In the genomic region with DNA sequence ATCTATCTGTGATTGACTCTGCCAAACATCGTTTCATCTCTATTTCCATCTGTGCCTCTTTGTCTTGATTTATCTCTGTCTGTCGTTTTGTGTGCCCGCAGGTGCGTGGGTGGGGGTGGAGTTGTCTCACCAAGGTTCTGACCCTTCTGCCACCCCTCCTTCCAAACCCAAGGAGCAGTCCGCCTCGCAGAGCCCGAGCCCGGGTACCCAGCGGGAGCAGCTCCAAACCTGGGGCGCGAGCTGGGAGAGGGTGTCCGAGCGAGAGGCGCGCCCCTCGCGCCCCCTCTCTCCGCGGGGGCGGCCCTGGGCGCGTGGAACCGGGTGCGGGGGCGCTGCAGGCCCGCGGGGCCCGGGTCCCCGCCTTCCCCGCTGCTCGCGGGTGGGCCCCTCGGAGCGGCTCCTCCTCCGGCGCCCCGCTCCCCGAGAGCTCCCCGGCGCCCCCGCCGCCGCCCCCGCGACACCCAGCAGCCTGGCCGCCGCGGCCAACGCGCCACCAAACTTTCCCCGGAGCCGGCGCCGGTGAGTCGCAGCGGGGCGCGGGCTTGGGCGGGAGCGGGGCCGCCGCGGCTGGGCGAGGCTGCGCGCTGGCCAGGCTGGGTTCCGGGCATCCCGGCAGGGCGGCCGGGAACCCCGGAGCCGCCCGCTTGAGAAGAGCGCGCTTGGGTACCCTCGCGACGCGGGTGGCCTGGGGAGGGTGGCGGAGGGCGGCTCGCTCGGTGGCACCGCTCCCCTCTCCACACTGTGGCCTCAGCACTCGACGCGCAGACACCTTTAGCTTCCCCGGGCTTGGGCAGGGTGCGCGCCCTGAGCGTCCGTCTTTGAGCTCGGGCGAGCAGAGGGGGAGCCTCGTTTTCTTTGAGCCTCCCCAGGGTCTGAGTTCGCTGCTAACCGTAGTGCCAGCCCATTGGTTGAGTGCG, we compare ENCODE assay signal across 1 cellular context.
A peak's percentile ranks its signal among the peaks of the same experiment; 100 is the strongest.
TF ChIP-seq lines count a peak whose summit lies in the region.

A gene with protein sequence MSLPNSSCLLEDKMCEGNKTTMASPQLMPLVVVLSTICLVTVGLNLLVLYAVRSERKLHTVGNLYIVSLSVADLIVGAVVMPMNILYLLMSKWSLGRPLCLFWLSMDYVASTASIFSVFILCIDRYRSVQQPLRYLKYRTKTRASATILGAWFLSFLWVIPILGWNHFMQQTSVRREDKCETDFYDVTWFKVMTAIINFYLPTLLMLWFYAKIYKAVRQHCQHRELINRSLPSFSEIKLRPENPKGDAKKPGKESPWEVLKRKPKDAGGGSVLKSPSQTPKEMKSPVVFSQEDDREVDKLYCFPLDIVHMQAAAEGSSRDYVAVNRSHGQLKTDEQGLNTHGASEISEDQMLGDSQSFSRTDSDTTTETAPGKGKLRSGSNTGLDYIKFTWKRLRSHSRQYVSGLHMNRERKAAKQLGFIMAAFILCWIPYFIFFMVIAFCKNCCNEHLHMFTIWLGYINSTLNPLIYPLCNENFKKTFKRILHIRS (plus strand): TSS at position 458 of the 917 bp plus-strand sequence. CDS start 104,545 bp downstream, outside the sequence.

TF ChIP-seq in HEK293, 187 proteins besides CTCF, POLR2A, EP300 and RAD21 (continued from another document):
- TF ChIP-seq, protein P1, sequence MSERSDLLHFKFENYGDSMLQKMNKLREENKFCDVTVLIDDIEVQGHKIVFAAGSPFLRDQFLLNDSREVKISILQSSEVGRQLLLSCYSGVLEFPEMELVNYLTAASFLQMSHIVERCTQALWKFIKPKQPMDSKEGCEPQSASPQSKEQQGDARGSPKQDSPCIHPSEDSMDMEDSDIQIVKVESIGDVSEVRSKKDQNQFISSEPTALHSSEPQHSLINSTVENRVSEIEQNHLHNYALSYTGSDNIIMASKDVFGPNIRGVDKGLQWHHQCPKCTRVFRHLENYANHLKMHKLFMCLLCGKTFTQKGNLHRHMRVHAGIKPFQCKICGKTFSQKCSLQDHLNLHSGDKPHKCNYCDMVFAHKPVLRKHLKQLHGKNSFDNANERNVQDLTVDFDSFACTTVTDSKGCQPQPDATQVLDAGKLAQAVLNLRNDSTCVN (tag by site-specific recombination; optimal IDR thresholded peaks at IDR 0.05) = peak; percentile 68
- TF ChIP-seq ZNF366 (tag by site-specific recombination; conservative IDR thresholded peaks at IDR 0.05) (0 out of 2 replicates have a peak, but pooled peaks have one; percentile 16), ZNF341 (tag by site-specific recombination; IDR thresholded peaks at IDR 0.05; ENCODE audit: low read depth) (peak; percentile 48; the same call in 1 of the 2 replicates), ZNF335 (tag by site-specific recombination; conservative IDR thresholded peaks at IDR 0.05) (peak; percentile 66; the same call in 1 of the 2 replicates), ZNF175 (tag by site-specific recombination; IDR thresholded peaks at IDR 0.05) (no peak), GLIS2 (tag by site-specific recombination; IDR thresholded peaks at IDR 0.05) (peak; percentile 38; the same call in 1 of the 2 replicates), ZBTB20 (tag by site-specific recombination; IDR thresholded peaks at IDR 0.05) (peak; percentile 78), EGR2 (tag by site-specific recombination; IDR thresholded peaks at IDR 0.05; ENCODE audit: low read depth) (peak; percentile 85), MZF1 (tag by site-specific recombination; IDR thresholded peaks at IDR 0.05; ENCODE audit: borderline replicate concordance) (no peak), ZFHX2 (tag by site-specific recombination; conservative IDR thresholded peaks at IDR 0.05) (peak; percentile 92), ZNF677 (tag by site-specific recombination; IDR thresholded peaks at IDR 0.05) (peak; percentile 21; the same call in 1 of the 2 replicates), ZEB2 (tag by site-specific recombination; IDR thresholded peaks at IDR 0.05) (0 out of 2 replicates have a peak, but pooled peaks have one; percentile 42), GLIS1 (tag by site-specific recombination; IDR thresholded peaks at IDR 0.05) (peak; percentile 15; the same call in 1 of the 2 replicates), ZBTB8A (tag by site-specific recombination; IDR thresholded peaks at IDR 0.05) (peak; percentile 13; the same call in 1 of the 2 replicates), ZNF777 (tag by site-specific recombination; IDR thresholded peaks at IDR 0.05; ENCODE audit: borderline replicate concordance) (0 out of 2 replicates have a peak, but pooled peaks have one; percentile 59), ZIC2 (tag by site-specific recombination; IDR thresholded peaks at IDR 0.05) (0 out of 2 replicates have a peak, but pooled peaks have one; percentile 31), SP3 (tag by site-specific recombination; IDR thresholded peaks at IDR 0.05) (0 out of 2 replicates have a peak, but pooled peaks have one; percentile 9)
- TF ChIP-seq, protein P2, sequence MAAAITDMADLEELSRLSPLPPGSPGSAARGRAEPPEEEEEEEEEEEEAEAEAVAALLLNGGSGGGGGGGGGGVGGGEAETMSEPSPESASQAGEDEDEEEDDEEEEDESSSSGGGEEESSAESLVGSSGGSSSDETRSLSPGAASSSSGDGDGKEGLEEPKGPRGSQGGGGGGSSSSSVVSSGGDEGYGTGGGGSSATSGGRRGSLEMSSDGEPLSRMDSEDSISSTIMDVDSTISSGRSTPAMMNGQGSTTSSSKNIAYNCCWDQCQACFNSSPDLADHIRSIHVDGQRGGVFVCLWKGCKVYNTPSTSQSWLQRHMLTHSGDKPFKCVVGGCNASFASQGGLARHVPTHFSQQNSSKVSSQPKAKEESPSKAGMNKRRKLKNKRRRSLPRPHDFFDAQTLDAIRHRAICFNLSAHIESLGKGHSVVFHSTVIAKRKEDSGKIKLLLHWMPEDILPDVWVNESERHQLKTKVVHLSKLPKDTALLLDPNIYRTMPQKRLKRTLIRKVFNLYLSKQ (tag by site-specific recombination; IDR thresholded peaks at IDR 0.05; ENCODE audit: borderline replicate concordance) = no peak
- TF ChIP-seq, protein P3, sequence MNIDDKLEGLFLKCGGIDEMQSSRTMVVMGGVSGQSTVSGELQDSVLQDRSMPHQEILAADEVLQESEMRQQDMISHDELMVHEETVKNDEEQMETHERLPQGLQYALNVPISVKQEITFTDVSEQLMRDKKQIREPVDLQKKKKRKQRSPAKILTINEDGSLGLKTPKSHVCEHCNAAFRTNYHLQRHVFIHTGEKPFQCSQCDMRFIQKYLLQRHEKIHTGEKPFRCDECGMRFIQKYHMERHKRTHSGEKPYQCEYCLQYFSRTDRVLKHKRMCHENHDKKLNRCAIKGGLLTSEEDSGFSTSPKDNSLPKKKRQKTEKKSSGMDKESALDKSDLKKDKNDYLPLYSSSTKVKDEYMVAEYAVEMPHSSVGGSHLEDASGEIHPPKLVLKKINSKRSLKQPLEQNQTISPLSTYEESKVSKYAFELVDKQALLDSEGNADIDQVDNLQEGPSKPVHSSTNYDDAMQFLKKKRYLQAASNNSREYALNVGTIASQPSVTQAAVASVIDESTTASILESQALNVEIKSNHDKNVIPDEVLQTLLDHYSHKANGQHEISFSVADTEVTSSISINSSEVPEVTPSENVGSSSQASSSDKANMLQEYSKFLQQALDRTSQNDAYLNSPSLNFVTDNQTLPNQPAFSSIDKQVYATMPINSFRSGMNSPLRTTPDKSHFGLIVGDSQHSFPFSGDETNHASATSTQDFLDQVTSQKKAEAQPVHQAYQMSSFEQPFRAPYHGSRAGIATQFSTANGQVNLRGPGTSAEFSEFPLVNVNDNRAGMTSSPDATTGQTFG (tag by site-specific recombination; IDR thresholded peaks at IDR 0.05; ENCODE audit: borderline replicate concordance) = no peak
- TF ChIP-seq, protein P4, sequence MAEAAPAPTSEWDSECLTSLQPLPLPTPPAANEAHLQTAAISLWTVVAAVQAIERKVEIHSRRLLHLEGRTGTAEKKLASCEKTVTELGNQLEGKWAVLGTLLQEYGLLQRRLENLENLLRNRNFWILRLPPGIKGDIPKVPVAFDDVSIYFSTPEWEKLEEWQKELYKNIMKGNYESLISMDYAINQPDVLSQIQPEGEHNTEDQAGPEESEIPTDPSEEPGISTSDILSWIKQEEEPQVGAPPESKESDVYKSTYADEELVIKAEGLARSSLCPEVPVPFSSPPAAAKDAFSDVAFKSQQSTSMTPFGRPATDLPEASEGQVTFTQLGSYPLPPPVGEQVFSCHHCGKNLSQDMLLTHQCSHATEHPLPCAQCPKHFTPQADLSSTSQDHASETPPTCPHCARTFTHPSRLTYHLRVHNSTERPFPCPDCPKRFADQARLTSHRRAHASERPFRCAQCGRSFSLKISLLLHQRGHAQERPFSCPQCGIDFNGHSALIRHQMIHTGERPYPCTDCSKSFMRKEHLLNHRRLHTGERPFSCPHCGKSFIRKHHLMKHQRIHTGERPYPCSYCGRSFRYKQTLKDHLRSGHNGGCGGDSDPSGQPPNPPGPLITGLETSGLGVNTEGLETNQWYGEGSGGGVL (tag by site-specific recombination; IDR thresholded peaks at IDR 0.05) = peak; percentile 60
- TF ChIP-seq, protein P5, sequence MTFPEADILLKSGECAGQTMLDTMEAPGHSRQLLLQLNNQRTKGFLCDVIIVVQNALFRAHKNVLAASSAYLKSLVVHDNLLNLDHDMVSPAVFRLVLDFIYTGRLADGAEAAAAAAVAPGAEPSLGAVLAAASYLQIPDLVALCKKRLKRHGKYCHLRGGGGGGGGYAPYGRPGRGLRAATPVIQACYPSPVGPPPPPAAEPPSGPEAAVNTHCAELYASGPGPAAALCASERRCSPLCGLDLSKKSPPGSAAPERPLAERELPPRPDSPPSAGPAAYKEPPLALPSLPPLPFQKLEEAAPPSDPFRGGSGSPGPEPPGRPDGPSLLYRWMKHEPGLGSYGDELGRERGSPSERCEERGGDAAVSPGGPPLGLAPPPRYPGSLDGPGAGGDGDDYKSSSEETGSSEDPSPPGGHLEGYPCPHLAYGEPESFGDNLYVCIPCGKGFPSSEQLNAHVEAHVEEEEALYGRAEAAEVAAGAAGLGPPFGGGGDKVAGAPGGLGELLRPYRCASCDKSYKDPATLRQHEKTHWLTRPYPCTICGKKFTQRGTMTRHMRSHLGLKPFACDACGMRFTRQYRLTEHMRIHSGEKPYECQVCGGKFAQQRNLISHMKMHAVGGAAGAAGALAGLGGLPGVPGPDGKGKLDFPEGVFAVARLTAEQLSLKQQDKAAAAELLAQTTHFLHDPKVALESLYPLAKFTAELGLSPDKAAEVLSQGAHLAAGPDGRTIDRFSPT (tag by site-specific recombination; IDR thresholded peaks at IDR 0.05) = peak; percentile 64
- TF ChIP-seq, protein P6, sequence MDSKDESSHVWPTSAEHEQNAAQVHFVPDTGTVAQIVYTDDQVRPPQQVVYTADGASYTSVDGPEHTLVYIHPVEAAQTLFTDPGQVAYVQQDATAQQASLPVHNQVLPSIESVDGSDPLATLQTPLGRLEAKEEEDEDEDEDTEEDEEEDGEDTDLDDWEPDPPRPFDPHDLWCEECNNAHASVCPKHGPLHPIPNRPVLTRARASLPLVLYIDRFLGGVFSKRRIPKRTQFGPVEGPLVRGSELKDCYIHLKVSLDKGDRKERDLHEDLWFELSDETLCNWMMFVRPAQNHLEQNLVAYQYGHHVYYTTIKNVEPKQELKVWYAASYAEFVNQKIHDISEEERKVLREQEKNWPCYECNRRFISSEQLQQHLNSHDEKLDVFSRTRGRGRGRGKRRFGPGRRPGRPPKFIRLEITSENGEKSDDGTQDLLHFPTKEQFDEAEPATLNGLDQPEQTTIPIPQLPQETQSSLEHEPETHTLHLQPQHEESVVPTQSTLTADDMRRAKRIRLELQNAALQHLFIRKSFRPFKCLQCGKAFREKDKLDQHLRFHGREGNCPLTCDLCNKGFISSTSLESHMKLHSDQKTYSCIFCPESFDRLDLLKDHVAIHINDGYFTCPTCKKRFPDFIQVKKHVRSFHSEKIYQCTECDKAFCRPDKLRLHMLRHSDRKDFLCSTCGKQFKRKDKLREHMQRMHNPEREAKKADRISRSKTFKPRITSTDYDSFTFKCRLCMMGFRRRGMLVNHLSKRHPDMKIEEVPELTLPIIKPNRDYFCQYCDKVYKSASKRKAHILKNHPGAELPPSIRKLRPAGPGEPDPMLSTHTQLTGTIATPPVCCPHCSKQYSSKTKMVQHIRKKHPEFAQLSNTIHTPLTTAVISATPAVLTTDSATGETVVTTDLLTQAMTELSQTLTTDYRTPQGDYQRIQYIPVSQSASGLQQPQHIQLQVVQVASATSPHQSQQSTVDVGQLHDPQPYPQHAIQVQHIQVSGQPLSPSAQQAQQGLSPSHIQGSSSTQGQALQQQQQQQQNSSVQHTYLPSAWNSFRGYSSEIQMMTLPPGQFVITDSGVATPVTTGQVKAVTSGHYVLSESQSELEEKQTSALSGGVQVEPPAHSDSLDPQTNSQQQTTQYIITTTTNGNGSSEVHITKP (tag by site-specific recombination; IDR thresholded peaks at IDR 0.05) = peak; percentile 51
- TF ChIP-seq, protein P7, sequence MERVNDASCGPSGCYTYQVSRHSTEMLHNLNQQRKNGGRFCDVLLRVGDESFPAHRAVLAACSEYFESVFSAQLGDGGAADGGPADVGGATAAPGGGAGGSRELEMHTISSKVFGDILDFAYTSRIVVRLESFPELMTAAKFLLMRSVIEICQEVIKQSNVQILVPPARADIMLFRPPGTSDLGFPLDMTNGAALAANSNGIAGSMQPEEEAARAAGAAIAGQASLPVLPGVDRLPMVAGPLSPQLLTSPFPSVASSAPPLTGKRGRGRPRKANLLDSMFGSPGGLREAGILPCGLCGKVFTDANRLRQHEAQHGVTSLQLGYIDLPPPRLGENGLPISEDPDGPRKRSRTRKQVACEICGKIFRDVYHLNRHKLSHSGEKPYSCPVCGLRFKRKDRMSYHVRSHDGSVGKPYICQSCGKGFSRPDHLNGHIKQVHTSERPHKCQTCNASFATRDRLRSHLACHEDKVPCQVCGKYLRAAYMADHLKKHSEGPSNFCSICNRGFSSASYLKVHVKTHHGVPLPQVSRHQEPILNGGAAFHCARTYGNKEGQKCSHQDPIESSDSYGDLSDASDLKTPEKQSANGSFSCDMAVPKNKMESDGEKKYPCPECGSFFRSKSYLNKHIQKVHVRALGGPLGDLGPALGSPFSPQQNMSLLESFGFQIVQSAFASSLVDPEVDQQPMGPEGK (tag by site-specific recombination; IDR thresholded peaks at IDR 0.05) = peak; percentile 17; the same call in 1 of the 2 replicates
